Comparison of ENCODE assay signal across 28 cellular contexts in the genomic region with DNA sequence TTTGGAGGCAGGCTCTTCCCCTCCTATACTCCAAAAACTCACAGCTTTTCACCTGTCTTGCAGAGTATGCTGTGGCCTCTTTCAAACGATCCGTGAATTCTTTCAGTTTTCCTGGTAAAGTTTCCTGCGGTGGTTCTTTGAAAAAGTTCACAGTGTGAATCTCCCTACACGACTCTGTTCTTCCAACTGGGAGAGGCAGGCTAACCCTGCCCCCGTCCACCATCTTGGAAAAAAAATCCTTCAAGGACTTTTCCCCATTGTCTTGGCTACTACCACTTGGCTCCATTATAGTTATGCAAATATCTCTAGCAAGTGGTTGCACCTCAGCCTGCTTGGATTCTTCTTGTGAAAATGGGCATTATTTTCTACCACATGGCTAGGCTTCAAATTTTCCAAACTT.
"Had no signal": no experiment of that assay in that cellular context is flagged by ENCODE, and none has a peak within 500 bp of the region (broad histone marks: within the 10 kb centered on the region; RNA-seq: fewer than 3 reads in every experiment).

No MANE protein-coding gene starts in this region.

- H3K27me3 Mint-ChIP-seq: progenitor cell of endocrine pancreas had no signal

- H3K4me1 ChIP-seq: neural progenitor cell, parathyroid adenoma, psoas muscle, right lobe of liver, sigmoid colon, stomach, thyroid gland, tibial nerve, upper lobe of left lung, vagina had no signal

- H3K36me3 Mint-ChIP-seq: natural killer cell; neural progenitor cell; stimulated activated naive B cell treated with anti-CD40 and anti-IgM and Interleukin-4, amounts not matched to agents 10 μg/mL and 1 μg/mL and 100 μg/mL, for 72 hours had no signal

- H3K9me3 ChIP-seq: ovary, psoas muscle, right lobe of liver, thoracic aorta, thyroid gland, vagina had no signal

- H3K4me1 Mint-ChIP-seq: natural killer cell; nephron; neural progenitor cell; stimulated activated effector memory CD8-positive, alpha-beta T cell treated with anti-CD3 and anti-CD28 coated beads, Interleukin-12 subunit alpha, Interleukin-12 subunit beta, amount 100 ng/mL, for 72 hours; stimulated activated naive B cell treated with anti-CD40 and anti-IgM and Interleukin-4, amounts not matched to agents 10 μg/mL and 1 μg/mL and 100 μg/mL, for 72 hours had no signal

- H3K9ac ChIP-seq: neural progenitor cell, parathyroid adenoma had no signal

- H3K27ac ChIP-seq: neural progenitor cell, ovary, parathyroid adenoma, psoas muscle, right lobe of liver, sigmoid colon, stomach, thoracic aorta, thyroid gland, tibial nerve, upper lobe of left lung, vagina had no signal

- DNase-seq: natural killer cell; occipital lobe; ovary; posterior cingulate gyrus; psoas muscle; right cardiac atrium; right lobe of liver; sigmoid colon; small intestine; stimulated activated CD4-positive, alpha-beta T cell treated with anti-CD3 and anti-CD28 coated beads, Interleukin-15, amount 100 ng/mL, for 24 hours; stimulated activated CD4-positive, alpha-beta T cell treated with anti-CD3 and anti-CD28 coated beads, Interleukin-2, amount 100 ng/mL, for 24 hours; stimulated activated CD4-positive, alpha-beta T cell treated with anti-CD3 and anti-CD28 coated beads, Interleukin-2, amount 100 ng/mL, for 48 hours; stimulated activated CD4-positive, alpha-beta T cell treated with anti-CD3 and anti-CD28 coated beads, Interleukin-4, amount 100 ng/mL, for 24 hours; stimulated activated naive B cell treated with anti-CD40 and anti-IgM and Interleukin-4, amounts not matched to agents 10 μg/mL and 1 μg/mL and 100 μg/mL, for 72 hours; stimulated activated naive CD4-positive, alpha-beta T cell treated with Interleukin-2 at 50 U/mL for 16 hours; stomach; thyroid gland; trophoblast cell; upper lobe of left lung had no signal

- H3K4me3 ChIP-seq: neural progenitor cell, ovary, psoas muscle, right lobe of liver, sigmoid colon, stomach, thoracic aorta, thyroid gland, tibial nerve, upper lobe of left lung, vagina had no signal

- H3K9me3 Mint-ChIP-seq: stimulated activated effector memory CD8-positive, alpha-beta T cell treated with anti-CD3 and anti-CD28 coated beads, Interleukin-12 subunit alpha, Interleukin-12 subunit beta, amount 100 ng/mL, for 72 hours had no signal

- H3K27me3 ChIP-seq: neural progenitor cell, ovary, right lobe of liver, sigmoid colon, stomach, thyroid gland, tibial nerve, upper lobe of left lung, vagina had no signal

- H3K36me3 ChIP-seq: ovary, right lobe of liver, sigmoid colon, stomach, thoracic aorta, thyroid gland, tibial nerve, upper lobe of left lung, vagina had no signal

- H3K27ac Mint-ChIP-seq: natural killer cell; nephron; neural progenitor cell; progenitor cell of endocrine pancreas; stimulated activated effector memory CD8-positive, alpha-beta T cell treated with anti-CD3 and anti-CD28 coated beads, Interleukin-12 subunit alpha, Interleukin-12 subunit beta, amount 100 ng/mL, for 72 hours; stimulated activated naive B cell treated with anti-CD40 and anti-IgM and Interleukin-4, amounts not matched to agents 10 μg/mL and 1 μg/mL and 100 μg/mL, for 72 hours; stimulated activated naive CD8-positive, alpha-beta T cell treated with anti-CD3 and anti-CD28 coated beads, Interleukin-15, Interleukin-2, amounts not matched to agents 100 ng/mL and 50 ng/mL, for 24 hours had no signal

- H3K4me3 Mint-ChIP-seq: natural killer cell; nephron; neural progenitor cell; stimulated activated effector memory CD8-positive, alpha-beta T cell treated with anti-CD3 and anti-CD28 coated beads, Interleukin-12 subunit alpha, Interleukin-12 subunit beta, amount 100 ng/mL, for 72 hours; stimulated activated naive B cell treated with anti-CD40 and anti-IgM and Interleukin-4, amounts not matched to agents 10 μg/mL and 1 μg/mL and 100 μg/mL, for 72 hours; stimulated activated naive CD8-positive, alpha-beta T cell treated with anti-CD3 and anti-CD28 coated beads, Interleukin-15, Interleukin-2, amounts not matched to agents 100 ng/mL and 50 ng/mL, for 24 hours had no signal
